In the genomic region with DNA sequence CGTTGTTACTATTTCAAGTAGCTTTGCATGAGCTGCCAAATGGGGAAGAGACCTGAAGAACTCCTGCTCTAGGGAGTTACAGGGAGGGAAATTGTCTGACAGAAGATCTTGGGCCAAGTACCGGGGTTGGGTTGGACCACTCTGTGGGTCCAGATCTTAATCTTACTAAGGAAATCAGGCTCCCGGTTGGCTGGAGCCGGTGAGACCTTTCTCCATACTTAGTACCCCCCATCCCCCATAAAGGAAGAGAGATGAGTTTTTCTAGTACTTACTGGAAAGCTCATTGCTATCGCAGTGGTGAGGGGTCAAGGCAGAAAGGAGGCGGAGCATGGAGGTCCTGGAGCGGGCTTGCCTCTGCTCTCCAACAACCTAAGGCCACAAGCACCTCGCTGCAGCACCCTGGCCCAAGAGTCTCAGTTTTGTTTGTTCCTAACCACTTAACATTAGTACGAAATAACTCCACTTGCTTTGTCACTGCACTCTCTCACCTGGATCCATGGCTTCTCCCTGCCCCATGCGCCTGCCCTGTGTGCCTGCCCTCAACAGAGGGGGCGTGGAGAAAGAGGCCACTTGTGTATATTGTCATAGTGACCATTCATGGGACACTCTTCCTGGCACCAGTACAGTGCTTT, we compare ENCODE assay signal across 17 cellular contexts. TPM values are rescaled to one million over a fixed set of nuclear protein-coding genes. Genes with fewer than 3 reads are reported as not detected.
DNase-seq lines count a peak whose midpoint lies in the region; ATAC-seq, FAIRE-seq and TF ChIP-seq lines count a peak whose summit lies in the region.
"Had no signal": no experiment of that assay in that cellular context is flagged by ENCODE, and none has a peak within 500 bp of the region (broad histone marks: within the 10 kb centered on the region; RNA-seq: fewer than 3 reads in every experiment).

No MANE protein-coding gene starts in this region.

- POLR2A ChIA-PET in HepG2 (lab: Yijun Ruan, JAX) = interaction anchor here (1.4 kb wide), 1 partner anchor 11 kb away, joined by 6 read pairs; no protein-coding TSS in a partner anchor

- H2AFZ ChIP-seq in GM23338 (no peak overlapping the region), HepG2 (ENCODE audit: low read length) (no peak overlapping the region)

- FAIRE-seq in HepG2 (lab: Jason Lieb, UNC) = no peak
- FAIRE-seq: A204.1, RCC 7860 had no signal

- no peak for TF ChIP-seq POLR2A in body of pancreas (IDR thresholded peaks at IDR 0.05)
- no peak for TF ChIP-seq POLR2A in HepG2 (IDR thresholded peaks at IDR 0.05; ENCODE audit: insufficient read depth in 1 of 2, low read depth in 2 of 2, low read length in 2 of 2)
- no peak for TF ChIP-seq POLR2A in gastrocnemius medialis (IDR thresholded peaks at IDR 0.05)

- CTCF ChIA-PET in HepG2 (lab: Yijun Ruan, JAX; ENCODE audit: low intra/inter-chr PET ratio, low total read pairs) = no interaction called here

- TF ChIP-seq EP300 in HepG2 (IDR thresholded peaks at IDR 0.05; ENCODE audit: low read depth in 2 of 2, low read length in 2 of 2) (no peak), HepG2 (CRISPR knock-in tag; IDR thresholded peaks at IDR 0.05; ENCODE audit: borderline replicate concordance) (no peak)

- H4K20me1 ChIP-seq in GM23338 (replicated peaks; ENCODE audit: insufficient read depth) (peaks cover 18% of the 10 kb centered on the region; the same call in 1 of the 2 replicates), HepG2 (ENCODE audit: insufficient read depth, low read length) (no peaks in the 10 kb centered on the region)

- H3K27ac Mint-ChIP-seq in GM23338 = peak overlapping the region; percentile 70; the same call in 1 of the 2 replicates

- H3K4me2 ChIP-seq in GM23338 (no peak overlapping the region), HepG2 (ENCODE audit: low read depth, low read length) (no peak overlapping the region)
- H3K4me2 ChIP-seq: KMS-11 had no signal

- H3K9me2 ChIP-seq in GM23338 (ENCODE audit: insufficient read depth) = no peaks in the 10 kb centered on the region

- 88 to 92% methylated on average over 10 to 11 of the region's 11 CpGs for WGBS in body of pancreas, 2 donors
- 90% methylated on average over 11 of the region's 11 CpGs for WGBS in HepG2 (ENCODE audit: low lambda C conversion rate)

- no TSS peak for BruUV-seq in HepG2 (replicated peaks; lab: Mats Ljungman, UMichigan)

- no peak for TF ChIP-seq CTCF in GM23338 (conservative IDR thresholded peaks at IDR 0.05; ENCODE audit: low read depth in 2 of 2)
- no peak for TF ChIP-seq CTCF in body of pancreas (IDR thresholded peaks at IDR 0.05)
- no peak for TF ChIP-seq CTCF in HepG2 (CRISPR knock-in tag; IDR thresholded peaks at IDR 0.05)
- TF ChIP-seq CTCF in gastrocnemius medialis (IDR thresholded peaks at IDR 0.05 in 4 of 5, conservative IDR thresholded peaks at IDR 0.05 in 1 of 5) = no peak
- no peak for TF ChIP-seq CTCF in omental fat pad (IDR thresholded peaks at IDR 0.05)
- TF ChIP-seq CTCF in colonic mucosa (IDR thresholded peaks at IDR 0.05) = no peak

- intact Hi-C loops in body of pancreas (cut with DNase I) = no loop called here
- intact Hi-C loops in HepG2 (cut with micrococcal nuclease; ENCODE audit: unreplicated experiment) = no loop called here
- intact Hi-C loops in gastrocnemius medialis (cut with DNase I; ENCODE audit: low total_unique reads) = no loop called here
- intact Hi-C loops in colonic mucosa (cut with DNase I) = no loop called here

- H3K27me3 ChIP-seq in GM23338 (ENCODE audit: insufficient read depth) (no peaks in the 10 kb centered on the region), body of pancreas (no peaks in the 10 kb centered on the region), HepG2 (ENCODE audit: control insufficient read depth in 1 of 2, insufficient read depth in 2 of 2, low read length in 2 of 2) (no peaks in the 10 kb centered on the region), gastrocnemius medialis (no peaks in the 10 kb centered on the region), colonic mucosa (no peaks in the 10 kb centered on the region)
- H3K27me3 ChIP-seq: MG63 had no signal

- no peak overlapping the region for H3K4me3 Mint-ChIP-seq in GM23338

- no peaks in the 10 kb centered on the region for H3K4me1 Mint-ChIP-seq in GM23338

- H3K36me3 ChIP-seq in GM23338 (ENCODE audit: insufficient read depth) (peaks cover 19% of the 10 kb centered on the region; the same call in 1 of the 2 replicates), body of pancreas (replicated peaks in 1 of 2; ENCODE audit: insufficient read depth in 1 of 2, low read depth in 2 of 2) (peaks cover 0 to 4% of the 10 kb centered on the region in 2 donors), HepG2 (replicated peaks in 1 of 2; ENCODE audit: control insufficient read depth in 1 of 2, insufficient read depth in 2 of 2, low read length in 2 of 2) (peaks cover 19 to 35% of the 10 kb centered on the region in 2 experiments), gastrocnemius medialis (peaks cover 0 to 26% of the 10 kb centered on the region in 2 donors), colonic mucosa (no peaks in the 10 kb centered on the region)

- no peak for TF ChIP-seq RAD21 in HepG2 (CRISPR knock-in tag; IDR thresholded peaks at IDR 0.05)

- DNase-seq in GM23338 (ENCODE audit: low spot score) (no peak), body of pancreas (no peak), HepG2 (ENCODE audit: low spot score) (no peak), gastrocnemius medialis (no peak), omental fat pad (ENCODE audit: low spot score) (no peak), colonic mucosa (no peak), NAMALWA (ENCODE audit: low spot score) (no peak)
- no peak for DNase-seq in stimulated activated CD4-positive, alpha-beta T cell treated with anti-CD3 and anti-CD28 coated beads, Interleukin-2, amount 100 ng/mL, for 48 hours
- DNase-seq: C1 segment of cervical spinal cord, H7, MG63, NCI-H187, NCI-H2171 treated with DMSO at 0.1 percent for 48 hours, NCI-H510A treated with DMSO at 0.1 percent for 48 hours had no signal

- ATAC-seq in GM23338 = peak; percentile 45
- peak; percentile 8 for ATAC-seq in body of pancreas
- peak; percentile 30; the same call in 1 of the 3 replicates for ATAC-seq in HepG2
- ATAC-seq in gastrocnemius medialis = no peak
- no peak for ATAC-seq in omental fat pad (ENCODE audit: low FRiP score)

- H3K4me1 ChIP-seq in GM23338 (ENCODE audit: insufficient read depth) = no peaks in the 10 kb centered on the region
- H3K4me1 ChIP-seq in body of pancreas = peaks cover 24% of the 10 kb centered on the region
- H3K4me1 ChIP-seq in HepG2 (ENCODE audit: insufficient read depth, low read length) = peaks cover 20% of the 10 kb centered on the region
- H3K4me1 ChIP-seq in gastrocnemius medialis = peaks cover 17 to 37% of the 10 kb centered on the region in 2 donors
- H3K4me1 ChIP-seq in colonic mucosa = no peaks in the 10 kb centered on the region

- H3K79me2 ChIP-seq in GM23338 (replicated peaks; ENCODE audit: insufficient read depth) (peaks cover 1% of the 10 kb centered on the region; the same call in 1 of the 2 replicates), HepG2 (ENCODE audit: insufficient read depth, low read length) (no peaks in the 10 kb centered on the region)

- H3K9me3 ChIP-seq in body of pancreas (no peaks in the 10 kb centered on the region), HepG2 (ENCODE audit: low read length) (no peaks in the 10 kb centered on the region), gastrocnemius medialis (no peaks in the 10 kb centered on the region), colonic mucosa (no peaks in the 10 kb centered on the region)
- H3K9me3 ChIP-seq: MG63 had no signal

- H3F3A ChIP-seq in GM23338 (replicated peaks; ENCODE audit: low read depth) = 0 out of 2 replicates have a peak, but pooled peaks cover 5% of the 10 kb centered on the region

- H3K9me3 Mint-ChIP-seq in GM23338 = no peaks in the 10 kb centered on the region

- peaks cover 41% of the 10 kb centered on the region for H3K36me3 Mint-ChIP-seq in GM23338 (ENCODE audit: low read depth)

- peaks cover 1% of the 10 kb centered on the region for H3K27me3 Mint-ChIP-seq in GM23338 (ENCODE audit: insufficient read depth, low read depth, poor library complexity)

- H3K27ac ChIP-seq in GM23338 (ENCODE audit: low read depth) = peak overlapping the region; percentile 59; the same call in 1 of the 2 replicates
- H3K27ac ChIP-seq in body of pancreas = no peak overlapping the region
- no peak overlapping the region for H3K27ac ChIP-seq in HepG2 (ENCODE audit: extremely low read length, insufficient read depth, low read length)
- H3K27ac ChIP-seq in gastrocnemius medialis = peak overlapping the region in 3 of 4 donors; percentile 20 to 66 (median 39)
- H3K27ac ChIP-seq in colonic mucosa = no peak overlapping the region
- H3K27ac ChIP-seq: KMS-11 had no signal

- H3K9ac ChIP-seq in HepG2 (ENCODE audit: insufficient read depth, low read depth, low read length) (no peak overlapping the region), colonic mucosa (ENCODE audit: low read depth in 2 of 2, low read length in 2 of 2) (no peak overlapping the region)
- H3K9ac ChIP-seq: KMS-11 had no signal

- H3K4me3 ChIP-seq in GM23338 (no peak overlapping the region), body of pancreas (no peak overlapping the region), HepG2 (replicated peaks in 1 of 3; ENCODE audit: insufficient read depth in 1 of 3, low read depth in 2 of 3, low read length in 3 of 3) (no peak overlapping the region), gastrocnemius medialis (no peak overlapping the region), colonic mucosa (no peak overlapping the region)
- H3K4me3 ChIP-seq: MG63 had no signal

- in situ Hi-C loops in HepG2 (cut with HindIII; ENCODE audit: extremely low pct_ligation_motif_present, low pct_unique_long_range_greater_than_20kb) = no loop called here
- in situ Hi-C loops in gastrocnemius medialis (cut with MboI; ENCODE audit: low sequenced_read_pairs in 4 of 4) = no loop called here

RNA-seq across cellular contexts. Expression of gene UNC119B, which starts 6.8 kb away (rescaled TPM):
- 48.2 and 51.3 TPM in 2 replicates for total RNA-seq in GM23338 (2014; rRNA removed; shearing (Covaris generic))
- polyA plus RNA-seq in GM23338 (2016; fragmentation: Nextera tagmentation; extraction: Ambion mirVana) = 9.9 and 11.7 TPM in 2 replicates
- 10 to 100 TPM in 1 of 2 donors, 1 to 10 TPM in 1; 8.6 to 23.6 TPM for total RNA-seq in body of pancreas
- total RNA-seq in HepG2 (2016; rRNA removed; fragmentation: Illumina TruSeq; extraction: Trizol) = 19.6 and 30.7 TPM in 2 replicates
- total RNA-seq in HepG2 (2016; cell fraction: cytosol; rRNA removed; fragmentation: Illumina TruSeq; extraction: Trizol; ENCODE audit: low read depth) = 4.9 and 5.2 TPM in 2 replicates
- total RNA-seq in HepG2 (2016; cell fraction: insoluble cytoplasmic fraction; rRNA removed; fragmentation: Illumina TruSeq; extraction: Trizol) = 20.3 and 28.2 TPM in 2 replicates
- total RNA-seq in HepG2 (2016; cell fraction: membrane; rRNA removed; fragmentation: Illumina TruSeq; extraction: Trizol) = 13.5 and 13.6 TPM in 2 replicates
- total RNA-seq in HepG2 (2016; cell fraction: nucleus; rRNA removed; fragmentation: Illumina TruSeq; extraction: Trizol) = 15.8 and 19.8 TPM in 2 replicates
- polyA plus RNA-seq in HepG2 (2011; rRNA removed) = 18.6 and 19.7 TPM in 2 replicates
- polyA plus RNA-seq in HepG2 (2011; cell fraction: cytosol; rRNA removed) = 14.9 and 17.8 TPM in 2 replicates
- 19.3 and 19.7 TPM in 2 replicates for polyA plus RNA-seq in HepG2 (2011; cell fraction: nucleus; rRNA removed)
- polyA plus RNA-seq in HepG2 (2012) = 16.7 and 17.6 TPM in 2 replicates
- 3.8 and 4.1 TPM in 2 replicates for polyA plus RNA-seq in HepG2 (2016; cell fraction: cytosol; fragmentation: Illumina TruSeq; extraction: Trizol; ENCODE audit: low read depth)
- 27.6 and 27.9 TPM in 2 replicates for polyA plus RNA-seq in HepG2 (2016; cell fraction: insoluble cytoplasmic fraction; fragmentation: Illumina TruSeq; extraction: Trizol; ENCODE audit: low read depth)
- polyA plus RNA-seq in HepG2 (2016; cell fraction: membrane; fragmentation: Illumina TruSeq; extraction: Trizol; ENCODE audit: low read depth) = 9.0 TPM in 2 replicates
- 25.6 and 26.1 TPM in 2 replicates for polyA plus RNA-seq in HepG2 (2016; cell fraction: nucleus; fragmentation: Illumina TruSeq; extraction: Trizol; ENCODE audit: insufficient read depth, low read depth)
- polyA minus RNA-seq in HepG2 (2011; rRNA and poly(A)+ RNA removed; ENCODE audit: low replicate concordance) = 27.6 and 29.3 TPM in 2 replicates
- polyA minus RNA-seq in HepG2 (2011; cell fraction: cytosol; rRNA and poly(A)+ RNA removed) = 14.1 and 15.8 TPM in 2 replicates
- 11.6 and 11.8 TPM in 2 replicates for polyA minus RNA-seq in HepG2 (2011; cell fraction: nucleus; rRNA and poly(A)+ RNA removed)
- total RNA-seq in gastrocnemius medialis = 1 to 10 TPM; 4.7 to 8.7 (median 7.8) TPM
- total RNA-seq in omental fat pad = 10 to 100 TPM; 19.6 to 38.1 (median 21.8) TPM
- total RNA-seq in colonic mucosa = 10 to 100 TPM; 22.7 to 28.3 TPM

RNA-seq across cellular contexts. Expression of gene MLEC, which starts 16.5 kb away (rescaled TPM):
- total RNA-seq in GM23338 (2014; rRNA removed; shearing (Covaris generic)) = 217 and 225 TPM in 2 replicates
- polyA plus RNA-seq in GM23338 (2016; fragmentation: Nextera tagmentation; extraction: Ambion mirVana) (257 and 264 TPM in 2 replicates), HepG2 (2011; rRNA removed) (35.3 and 49.8 TPM in 2 replicates)
- total RNA-seq in body of pancreas (100 to 1,000 TPM in 1 of 2 donors, 10 to 100 TPM in 1; 54.7 to 107 TPM), HepG2 (2016; rRNA removed; fragmentation: Illumina TruSeq; extraction: Trizol) (95.5 and 156 TPM in 2 replicates), gastrocnemius medialis (10 to 100 TPM; 46.5 to 89.4 (median 60.1) TPM), omental fat pad (100 to 1,000 TPM in 1 of 4 donors, 10 to 100 TPM in 3; 84.8 to 121 (median 91.7) TPM), colonic mucosa (100 to 1,000 TPM; 331 to 500 TPM)
- total RNA-seq in HepG2 (2016; cell fraction: cytosol; rRNA removed; fragmentation: Illumina TruSeq; extraction: Trizol; ENCODE audit: low read depth) = 31.1 and 43.3 TPM in 2 replicates
- total RNA-seq in HepG2 (2016; cell fraction: insoluble cytoplasmic fraction; rRNA removed; fragmentation: Illumina TruSeq; extraction: Trizol) = 92.5 and 153 TPM in 2 replicates
- total RNA-seq in HepG2 (2016; cell fraction: membrane; rRNA removed; fragmentation: Illumina TruSeq; extraction: Trizol) = 74.8 and 84.9 TPM in 2 replicates
- total RNA-seq in HepG2 (2016; cell fraction: nucleus; rRNA removed; fragmentation: Illumina TruSeq; extraction: Trizol) = 133 and 164 TPM in 2 replicates
- polyA plus RNA-seq in HepG2 (2011; cell fraction: cytosol; rRNA removed) = 26.8 and 37.8 TPM in 2 replicates
- polyA plus RNA-seq in HepG2 (2011; cell fraction: nucleus; rRNA removed) = 18.9 and 25.8 TPM in 2 replicates
- 53.8 and 55.5 TPM in 2 replicates for polyA plus RNA-seq in HepG2 (2012)
- polyA plus RNA-seq in HepG2 (2016; cell fraction: cytosol; fragmentation: Illumina TruSeq; extraction: Trizol; ENCODE audit: low read depth) = 50.6 and 60.4 TPM in 2 replicates
- 79.3 and 82.1 TPM in 2 replicates for polyA plus RNA-seq in HepG2 (2016; cell fraction: insoluble cytoplasmic fraction; fragmentation: Illumina TruSeq; extraction: Trizol; ENCODE audit: low read depth)
- polyA plus RNA-seq in HepG2 (2016; cell fraction: membrane; fragmentation: Illumina TruSeq; extraction: Trizol; ENCODE audit: low read depth) = 61.3 and 75.0 TPM in 2 replicates
- 177 and 196 TPM in 2 replicates for polyA plus RNA-seq in HepG2 (2016; cell fraction: nucleus; fragmentation: Illumina TruSeq; extraction: Trizol; ENCODE audit: insufficient read depth, low read depth)
- 39.9 and 58.9 TPM in 2 replicates for polyA minus RNA-seq in HepG2 (2011; rRNA and poly(A)+ RNA removed; ENCODE audit: low replicate concordance)
- 37.0 and 60.4 TPM in 2 replicates for polyA minus RNA-seq in HepG2 (2011; cell fraction: cytosol; rRNA and poly(A)+ RNA removed)
- polyA minus RNA-seq in HepG2 (2011; cell fraction: nucleus; rRNA and poly(A)+ RNA removed) = 19.3 and 30.8 TPM in 2 replicates

RNA-seq across cellular contexts. Expression of gene ACADS, which starts 22.2 kb away (rescaled TPM):
- total RNA-seq in GM23338 (2014; rRNA removed; shearing (Covaris generic)) = 5.7 and 7.7 TPM in 2 replicates
- polyA plus RNA-seq in GM23338 (2016; fragmentation: Nextera tagmentation; extraction: Ambion mirVana) = 3.1 and 4.2 TPM in 2 replicates
- 10 to 100 TPM; 33.5 to 55.0 TPM for total RNA-seq in body of pancreas
- total RNA-seq in HepG2 (2016; rRNA removed; fragmentation: Illumina TruSeq; extraction: Trizol) = 22.4 and 27.7 TPM in 2 replicates
- total RNA-seq in HepG2 (2016; cell fraction: cytosol; rRNA removed; fragmentation: Illumina TruSeq; extraction: Trizol; ENCODE audit: low read depth) = 6.0 and 6.3 TPM in 2 replicates
- 23.1 and 29.1 TPM in 2 replicates for total RNA-seq in HepG2 (2016; cell fraction: insoluble cytoplasmic fraction; rRNA removed; fragmentation: Illumina TruSeq; extraction: Trizol)
- 9.4 and 9.6 TPM in 2 replicates for total RNA-seq in HepG2 (2016; cell fraction: membrane; rRNA removed; fragmentation: Illumina TruSeq; extraction: Trizol)
- total RNA-seq in HepG2 (2016; cell fraction: nucleus; rRNA removed; fragmentation: Illumina TruSeq; extraction: Trizol) = 15.4 and 17.9 TPM in 2 replicates
- polyA plus RNA-seq in HepG2 (2011; rRNA removed) = 17.4 and 25.4 TPM in 2 replicates
- polyA plus RNA-seq in HepG2 (2011; cell fraction: cytosol; rRNA removed) = 18.0 and 24.2 TPM in 2 replicates
- 56.5 and 57.9 TPM in 2 replicates for polyA plus RNA-seq in HepG2 (2011; cell fraction: nucleus; rRNA removed)
- polyA plus RNA-seq in HepG2 (2012) = 16.1 and 18.5 TPM in 2 replicates
- 4.5 and 4.6 TPM in 2 replicates for polyA plus RNA-seq in HepG2 (2016; cell fraction: cytosol; fragmentation: Illumina TruSeq; extraction: Trizol; ENCODE audit: low read depth)
- polyA plus RNA-seq in HepG2 (2016; cell fraction: insoluble cytoplasmic fraction; fragmentation: Illumina TruSeq; extraction: Trizol; ENCODE audit: low read depth) = 17.0 and 22.0 TPM in 2 replicates
- polyA plus RNA-seq in HepG2 (2016; cell fraction: membrane; fragmentation: Illumina TruSeq; extraction: Trizol; ENCODE audit: low read depth) = 5.6 and 5.7 TPM in 2 replicates
- polyA plus RNA-seq in HepG2 (2016; cell fraction: nucleus; fragmentation: Illumina TruSeq; extraction: Trizol; ENCODE audit: insufficient read depth, low read depth) = 30.9 and 31.9 TPM in 2 replicates
- 6.9 and 23.2 TPM in 2 replicates for polyA minus RNA-seq in HepG2 (2011; rRNA and poly(A)+ RNA removed; ENCODE audit: low replicate concordance)
- polyA minus RNA-seq in HepG2 (2011; cell fraction: cytosol; rRNA and poly(A)+ RNA removed) = 15.2 and 16.1 TPM in 2 replicates
- 9.3 and 10.6 TPM in 2 replicates for polyA minus RNA-seq in HepG2 (2011; cell fraction: nucleus; rRNA and poly(A)+ RNA removed)
- 100 to 1,000 TPM; 166 to 224 (median 200) TPM for total RNA-seq in gastrocnemius medialis
- total RNA-seq in omental fat pad = 100 to 1,000 TPM in 2 of 4 donors, 10 to 100 TPM in 2; 57.4 to 147 (median 97.9) TPM
- total RNA-seq in colonic mucosa = 100 to 1,000 TPM in 1 of 2 donors, 10 to 100 TPM in 1; 86.0 to 202 TPM

Comparison
In these comparisons a context has a peak if more than half of its experiments do, and no peak if none do; other contexts are left out.
1. ATAC-seq: peak in GM23338 (single experiment), body of pancreas (single experiment) and HepG2 (single experiment); none in gastrocnemius medialis (0 of 2) and omental fat pad (single experiment).
2. H3K27ac ChIP-seq: peak in GM23338 (single experiment) and gastrocnemius medialis (3 of 4); none in body of pancreas (0 of 4), HepG2 (single experiment) and colonic mucosa (single experiment).